ENCODE assay signal across 28 cellular contexts in the genomic region with DNA sequence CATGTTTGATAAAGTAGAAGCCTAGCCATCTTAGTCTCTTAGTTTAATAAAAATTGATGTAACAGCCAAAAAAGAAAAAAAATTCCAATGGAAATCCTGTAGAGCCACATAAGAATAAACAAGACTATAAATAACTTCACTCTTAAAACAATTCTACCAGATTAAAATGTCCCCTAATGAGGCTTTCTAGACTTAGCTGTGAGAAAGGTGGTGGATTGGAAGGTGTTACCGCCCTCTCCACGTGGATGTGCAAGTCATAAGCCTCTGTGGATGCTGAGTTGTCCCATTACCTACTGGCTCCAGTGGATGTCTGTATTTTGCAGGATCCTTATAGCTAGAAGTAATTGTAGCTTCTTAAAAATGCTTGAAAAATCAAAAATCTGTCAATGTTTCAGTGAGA. TPM values are rescaled to one million over a fixed set of nuclear protein-coding genes. Genes with fewer than 3 reads are reported as not detected.
DNase-seq lines count a peak whose midpoint lies in the region; FAIRE-seq and TF ChIP-seq lines count a peak whose summit lies in the region.
"Had no signal": no experiment of that assay in that cellular context is flagged by ENCODE, and none has a peak within 500 bp of the region (broad histone marks: within the 10 kb centered on the region; RNA-seq: fewer than 3 reads in every experiment).

No MANE protein-coding gene starts in this region.

- H3K27ac ChIP-seq in GM23248 (no peak overlapping the region), ectodermal cell (ENCODE audit: insufficient read depth, low read depth, low read length, poor library complexity, severe bottlenecking) (peak overlapping the region; percentile 22), colonic mucosa (no peak overlapping the region)
- H3K27ac ChIP-seq: A549, RWPE1 had no signal

- H3K79me2 ChIP-seq in GM23248 (ENCODE audit: insufficient read depth): no peaks in the 10 kb centered on the region

- TF ChIP-seq CTCF in progenitor cell of endocrine pancreas (IDR thresholded peaks at IDR 0.05; ENCODE audit: unreplicated experiment): no peak
- TF ChIP-seq CTCF in colonic mucosa (IDR thresholded peaks at IDR 0.05): no peak

- H3F3A ChIP-seq in GM23248 (ENCODE audit: insufficient read depth): peaks cover 7% of the 10 kb centered on the region; the same call in 1 of the 2 replicates

- H3K27me3 ChIP-seq in GM23248 (replicated peaks; ENCODE audit: insufficient read depth) (no peaks in the 10 kb centered on the region), ectodermal cell (ENCODE audit: control insufficient read depth, insufficient read depth, low read length, poor library complexity, severe bottlenecking) (no peaks in the 10 kb centered on the region), colonic mucosa (no peaks in the 10 kb centered on the region)

- no peak for FAIRE-seq in HTR-8/SVneo (lab: Jason Lieb, UNC)
- FAIRE-seq: A549, GM12878 had no signal

- peaks cover 6% of the 10 kb centered on the region for H3K4me1 Mint-ChIP-seq in progenitor cell of endocrine pancreas (ENCODE audit: low read depth)
- H3K4me1 Mint-ChIP-seq: CD4-positive, alpha-beta memory T cell had no signal

- no peak overlapping the region for H3K9ac ChIP-seq in GM23248
- H3K9ac ChIP-seq in colonic mucosa (ENCODE audit: low read depth in 2 of 2, low read length in 2 of 2): no peak overlapping the region

- H2AFZ ChIP-seq in GM23248: 0 out of 2 replicates have a peak overlapping the region, but pooled peaks have one; percentile 11

- H3K4me3 ChIP-seq in GM23248 (no peak overlapping the region), ectodermal cell (ENCODE audit: insufficient read depth, low read depth, low read length) (no peak overlapping the region), colonic mucosa (no peak overlapping the region)
- H3K4me3 ChIP-seq: A549, GM12878, GM23338, HAP-1 had no signal

- intact Hi-C loops in colonic mucosa (cut with DNase I): no loop called here

- WGBS in GM23248 (ENCODE audit: low coverage in 1 of 2, low lambda C conversion rate in 2 of 2, missing lambda C conversion rate in 2 of 2), 2 experiments: 72 to 77% methylated on average over 2 of the region's 2 CpGs
- WGBS in ectodermal cell, 2 experiments: 71 to 73% methylated on average over 2 of the region's 2 CpGs

- H3K9me2 ChIP-seq in GM23248 (ENCODE audit: insufficient read depth): no peaks in the 10 kb centered on the region

- H3K4me3 Mint-ChIP-seq in progenitor cell of endocrine pancreas (ENCODE audit: low read depth): no peak overlapping the region
- H3K4me3 Mint-ChIP-seq: CD4-positive, alpha-beta memory T cell; GM23338; HFFc6 had no signal

- no peaks in the 10 kb centered on the region for H3K9me3 Mint-ChIP-seq in progenitor cell of endocrine pancreas (ENCODE audit: low read depth)
- H3K9me3 Mint-ChIP-seq: CD4-positive, alpha-beta memory T cell; GM23338; HFFc6 had no signal

- H3K4me2 ChIP-seq in GM23248 (ENCODE audit: unreplicated experiment): no peak overlapping the region
- H3K4me2 ChIP-seq: A549, GM23338 had no signal

- H3K4me1 ChIP-seq in GM23248 (ENCODE audit: insufficient read depth) (no peaks in the 10 kb centered on the region), ectodermal cell (ENCODE audit: control insufficient read depth, insufficient read depth, low read length) (peaks cover 13% of the 10 kb centered on the region), colonic mucosa (no peaks in the 10 kb centered on the region)
- H3K4me1 ChIP-seq: A549 had no signal

- H3K27me3 Mint-ChIP-seq in progenitor cell of endocrine pancreas: no peaks in the 10 kb centered on the region

- no peaks in the 10 kb centered on the region for H4K20me1 ChIP-seq in GM23248 (ENCODE audit: insufficient read depth)

- H3K9me3 ChIP-seq in GM23248 (ENCODE audit: low read depth): no peaks in the 10 kb centered on the region
- H3K9me3 ChIP-seq in ectodermal cell (ENCODE audit: control insufficient read depth, low read length): no peaks in the 10 kb centered on the region
- no peaks in the 10 kb centered on the region for H3K9me3 ChIP-seq in colonic mucosa
- H3K9me3 ChIP-seq: A549, HAP-1 had no signal

- H3K36me3 ChIP-seq in GM23248 (ENCODE audit: low read depth) (no peaks in the 10 kb centered on the region), ectodermal cell (ENCODE audit: control insufficient read depth, insufficient read depth, low read length) (no peaks in the 10 kb centered on the region), colonic mucosa (no peaks in the 10 kb centered on the region)
- H3K36me3 ChIP-seq: HAP-1 had no signal

- H3K36me3 Mint-ChIP-seq in progenitor cell of endocrine pancreas (ENCODE audit: insufficient read depth): no peaks in the 10 kb centered on the region
- H3K36me3 Mint-ChIP-seq: CD4-positive, alpha-beta memory T cell had no signal

- peak overlapping the region; percentile 46 for H3K27ac Mint-ChIP-seq in progenitor cell of endocrine pancreas
- H3K27ac Mint-ChIP-seq: CD4-positive, alpha-beta memory T cell; GM23338; HFFc6 had no signal

- DNase-seq in GM23248 (no peak), NCI-H82 (lab: John Stamatoyannopoulos, UW) (peak; percentile 82), progenitor cell of endocrine pancreas (ENCODE audit: low spot score, unreplicated experiment) (no peak), HTR-8/SVneo (ENCODE audit: insufficient read length, low spot score) (no peak), NCI-H146 treated with DMSO at 0.1 percent for 48 hours (lab: John Stamatoyannopoulos, UW; ENCODE audit: unreplicated experiment) (no peak), colonic mucosa (no peak)
- DNase-seq in activated CD4-positive, alpha-beta T cell treated with anti-CD3 and anti-CD28 coated beads for 4 hours: no peak
- DNase-seq: C1 segment of cervical spinal cord; CD4-positive, alpha-beta memory T cell; COR-L47; DMS 273 treated with DMSO at 0.1 percent for 48 hours; DMS79; EL; GDM1; HFFc6; Kasumi-1; NCI-H1092 treated with DMSO at 0.1 percent for 48 hours; NCI-H1436; NCI-H2029; NCI-H446 treated with DMSO at 0.1 percent for 48 hours; NCI-H526; SHP77 had no signal

- in situ Hi-C loops in GM23248 (cut with MboI): no loop called here

RNA-seq across cellular contexts. Expression of gene LCA5L, which starts 14.6 kb away (rescaled TPM):
- total RNA-seq in GM23248 (2014; rRNA removed; shearing (Covaris generic)): 1.1 TPM in 2 replicates
- polyA plus RNA-seq in GM23248 (2016; fragmentation: Nextera tagmentation; extraction: Ambion mirVana): 2.4 and 3.0 TPM in 2 replicates
- 2.9 TPM for polyA plus RNA-seq in ectodermal cell (2013, experiment 1 of 4)
- polyA plus RNA-seq in ectodermal cell (2013, experiment 2 of 4): 3.4 TPM
- 2.6 TPM for polyA plus RNA-seq in ectodermal cell (2013, experiment 3 of 4)
- 2.6 TPM for polyA plus RNA-seq in ectodermal cell (2013, experiment 4 of 4)
- 1.3 and 1.8 TPM in 2 replicates for total RNA-seq in progenitor cell of endocrine pancreas
- total RNA-seq in colonic mucosa: under 1 TPM; 0.64 to 0.98 TPM
- total RNA-seq: CD4-positive, alpha-beta memory T cell had no signal
- polyA plus RNA-seq: CD4-positive, alpha-beta memory T cell had no signal

RNA-seq across cellular contexts. Expression of gene SH3BGR, which starts 20.8 kb away (rescaled TPM):
- total RNA-seq in GM23248 (2014; rRNA removed; shearing (Covaris generic)): 0.76 and 4.4 TPM in 2 replicates
- 5.0 and 5.7 TPM in 2 replicates for polyA plus RNA-seq in GM23248 (2016; fragmentation: Nextera tagmentation; extraction: Ambion mirVana)
- 20.6 TPM for polyA plus RNA-seq in ectodermal cell (2013, experiment 1 of 4)
- 25.0 TPM for polyA plus RNA-seq in ectodermal cell (2013, experiment 2 of 4)
- 17.0 TPM for polyA plus RNA-seq in ectodermal cell (2013, experiment 3 of 4)
- polyA plus RNA-seq in ectodermal cell (2013, experiment 4 of 4): 21.5 TPM
- total RNA-seq in progenitor cell of endocrine pancreas (2.2 and 2.7 TPM in 2 replicates), colonic mucosa (1 to 10 TPM; 3.3 to 5.1 TPM)
